In the genomic region with DNA sequence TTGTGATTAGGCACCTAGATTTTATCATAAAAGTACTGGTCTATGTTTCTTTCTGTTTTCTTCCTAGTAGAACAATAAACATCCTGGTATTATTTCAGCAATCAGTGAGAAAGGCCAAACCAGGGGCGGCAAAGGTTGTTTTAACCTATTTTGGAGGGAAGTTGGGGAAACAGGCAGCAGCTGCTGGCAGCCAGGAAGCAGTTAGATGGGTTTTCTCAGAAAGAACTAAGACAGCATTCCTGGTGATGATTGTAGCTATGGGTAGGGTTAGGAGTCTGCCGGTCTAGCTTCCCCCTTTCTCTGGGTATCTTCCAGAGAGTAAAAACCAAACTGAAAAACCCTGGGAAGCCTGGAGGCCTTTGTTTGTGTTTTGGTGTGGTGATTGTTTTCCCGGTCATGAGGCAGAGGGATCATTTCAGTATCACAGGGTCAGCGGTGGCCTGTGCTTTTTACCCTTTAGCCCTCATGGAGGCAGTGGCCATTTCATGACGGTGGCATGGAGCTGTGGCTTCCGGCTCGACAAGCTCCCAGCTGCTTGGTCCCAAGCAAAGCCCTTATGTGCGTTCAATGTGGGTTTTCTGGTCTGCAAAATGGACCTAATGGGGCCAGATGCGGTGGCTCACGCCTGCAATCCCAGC, we compare ENCODE assay signal across 8 cellular contexts. TPM values are rescaled to one million over a fixed set of nuclear protein-coding genes. Genes with fewer than 3 reads are reported as not detected.
DNase-seq lines count a peak whose midpoint lies in the region; TF ChIP-seq lines count a peak whose summit lies in the region.

No MANE protein-coding gene starts in this region.

- H3K27ac ChIP-seq in caudate nucleus (ENCODE audit: low read depth, low read length) (peak overlapping the region; percentile 46), mucosa of rectum (ENCODE audit: low read depth in 2 of 2, low read length in 2 of 2) (peak overlapping the region; percentile 87 to 89)

- H3K4me3 Mint-ChIP-seq in activated naive CD4-positive, alpha-beta T cell treated with anti-CD3 and anti-CD28 coated beads, Interleukin-2, amount 50 U/mL, for 24 hours: no peak overlapping the region
- H3K4me3 Mint-ChIP-seq in type B pancreatic cell: no peak overlapping the region

- H3K36me3 ChIP-seq in mucosa of rectum (ENCODE audit: control insufficient read depth in 2 of 2, insufficient read depth in 2 of 2, low read length in 2 of 2): no peaks in the 10 kb centered on the region

- H3K9ac ChIP-seq in mucosa of rectum (ENCODE audit: low read depth in 1 of 2, low read length in 2 of 2): peak overlapping the region; percentile 14 to 19

- H3K27ac Mint-ChIP-seq in activated naive CD4-positive, alpha-beta T cell treated with anti-CD3 and anti-CD28 coated beads, Interleukin-2, amount 50 U/mL, for 24 hours: peak overlapping the region; percentile 62
- peak overlapping the region; percentile 52 for H3K27ac Mint-ChIP-seq in type B pancreatic cell

- peaks cover 79% of the 10 kb centered on the region for H3K4me1 Mint-ChIP-seq in activated naive CD4-positive, alpha-beta T cell treated with anti-CD3 and anti-CD28 coated beads, Interleukin-2, amount 50 U/mL, for 24 hours
- peaks cover 18% of the 10 kb centered on the region for H3K4me1 Mint-ChIP-seq in type B pancreatic cell (ENCODE audit: unreplicated experiment)

- no peaks in the 10 kb centered on the region for H3K27me3 Mint-ChIP-seq in activated naive CD4-positive, alpha-beta T cell treated with anti-CD3 and anti-CD28 coated beads, Interleukin-2, amount 50 U/mL, for 24 hours
- H3K27me3 Mint-ChIP-seq in type B pancreatic cell: no peaks in the 10 kb centered on the region

- H3K36me3 Mint-ChIP-seq in activated naive CD4-positive, alpha-beta T cell treated with anti-CD3 and anti-CD28 coated beads, Interleukin-2, amount 50 U/mL, for 24 hours: peaks cover 2% of the 10 kb centered on the region
- H3K36me3 Mint-ChIP-seq in type B pancreatic cell: no peaks in the 10 kb centered on the region

- TF ChIP-seq CTCF in type B pancreatic cell (conservative IDR thresholded peaks at IDR 0.05): no peak

- H3K9me3 ChIP-seq in mucosa of rectum (ENCODE audit: control insufficient read depth in 2 of 2, low read length in 2 of 2): no peaks in the 10 kb centered on the region

- H3K4me3 ChIP-seq in mucosa of rectum (ENCODE audit: low read length in 2 of 2): no peak overlapping the region

- intact Hi-C loops in head of caudate nucleus (cut with DNase I): no loop called here

- no peak for DNase-seq in activated naive CD4-positive, alpha-beta T cell (lab: John Stamatoyannopoulos, UW)
- no peak for DNase-seq in caudate nucleus (lab: John Stamatoyannopoulos, UW)
- DNase-seq in type B pancreatic cell (ENCODE audit: extremely low spot score, unreplicated experiment): no peak
- DNase-seq in NK-92 (lab: John Stamatoyannopoulos, UW; ENCODE audit: unreplicated experiment): no peak
- no peak for DNase-seq in inferior parietal cortex (ENCODE audit: extremely low spot score)
- no peak for DNase-seq in head of caudate nucleus

- no peaks in the 10 kb centered on the region for H3K9me3 Mint-ChIP-seq in activated naive CD4-positive, alpha-beta T cell treated with anti-CD3 and anti-CD28 coated beads, Interleukin-2, amount 50 U/mL, for 24 hours
- H3K9me3 Mint-ChIP-seq in type B pancreatic cell: no peaks in the 10 kb centered on the region

- no peaks in the 10 kb centered on the region for H3K27me3 ChIP-seq in mucosa of rectum (ENCODE audit: control insufficient read depth in 2 of 2, insufficient read depth in 2 of 2, low read length in 2 of 2)

- peaks cover 58 to 74% of the 10 kb centered on the region in 2 donors for H3K4me1 ChIP-seq in mucosa of rectum (ENCODE audit: control insufficient read depth in 2 of 2, insufficient read depth in 2 of 2, low read length in 2 of 2)

RNA-seq across cellular contexts. Expression of a gene that starts 19.6 kb away (rescaled TPM):
- 2.4 and 3.3 TPM in 2 replicates for total RNA-seq in type B pancreatic cell (ENCODE audit: low replicate concordance)
